ENCODE assay signal across 13 cellular contexts in genomic region chr12:114679942-114680341, GRCh38. TPM values are rescaled to one million over a fixed set of nuclear protein-coding genes. Genes with fewer than 3 reads are reported as not detected.
DNase-seq lines count a peak whose midpoint lies in the region; ATAC-seq, FAIRE-seq and TF ChIP-seq lines count a peak whose summit lies in the region.
"Had no signal": no experiment of that assay in that cellular context is flagged by ENCODE, and none has a peak within 500 bp of the region (broad histone marks: within the 10 kb centered on the region; RNA-seq: fewer than 3 reads in every experiment).

No MANE protein-coding gene starts in this region.

- TF ChIP-seq CTCF in A549 (IDR thresholded peaks at IDR 0.05) (no peak), PC-3 (conservative IDR thresholded peaks at IDR 0.05; ENCODE audit: low read depth, low read length) (no peak), esophagus muscularis mucosa (IDR thresholded peaks at IDR 0.05) (no peak), nephron (IDR thresholded peaks at IDR 0.05; ENCODE audit: unreplicated experiment in 3 of 3) (no peak)

- H2AFZ ChIP-seq in PC-3 (ENCODE audit: low read length) = no peak overlapping the region

- no peak for FAIRE-seq in A549 (lab: Jason Lieb, UNC)

- H3K27ac ChIP-seq in A549 (no peak overlapping the region), PC-3 (ENCODE audit: low read length) (peak overlapping the region; percentile 95), esophagus muscularis mucosa (replicated peaks in 1 of 4) (peak overlapping the region in 1 of 4 donors; percentile 92)
- H3K27ac ChIP-seq: neutrophil had no signal

- no peaks in the 10 kb centered on the region for H3K9me3 ChIP-seq in A549
- no peaks in the 10 kb centered on the region for H3K9me3 ChIP-seq in PC-3 (ENCODE audit: low read length)
- H3K9me3 ChIP-seq in esophagus muscularis mucosa = no peaks in the 10 kb centered on the region
- H3K9me3 ChIP-seq: neutrophil had no signal

- peaks cover 56% of the 10 kb centered on the region for H3K4me1 Mint-ChIP-seq in nephron
- peaks cover 13% of the 10 kb centered on the region in 2 donors for H3K4me1 Mint-ChIP-seq in natural killer cell treated with Interleukin-12 subunit alpha and Interleukin-12 subunit beta and Interleukin-15 and Interleukin-18, amount 100 ng/mL, for 72 hours (ENCODE audit: low read depth in 2 of 2)

- H3K36me3 Mint-ChIP-seq in nephron (ENCODE audit: low read depth) = peaks cover 67% of the 10 kb centered on the region
- no peaks in the 10 kb centered on the region for H3K36me3 Mint-ChIP-seq in natural killer cell treated with Interleukin-12 subunit alpha and Interleukin-12 subunit beta and Interleukin-15 and Interleukin-18, amount 100 ng/mL, for 72 hours

- CTCF ChIA-PET in A549 (lab: Yijun Ruan, JAX) (interaction anchor here (1.2 kb wide), 1 partner anchor 10 kb away, joined by 3 read pairs; no protein-coding TSS in a partner anchor), PC-3 (lab: Charles Lee) (no interaction called here)

- H3K9me2 ChIP-seq in PC-3 (replicated peaks; ENCODE audit: low read length) = no peaks in the 10 kb centered on the region

- peaks cover 92% of the 10 kb centered on the region for H3K79me2 ChIP-seq in PC-3 (ENCODE audit: low read length)

- H3K4me2 ChIP-seq in A549 (peak overlapping the region; percentile 84), PC-3 (ENCODE audit: low read length) (peak overlapping the region; percentile 92)

- peaks cover 5% of the 10 kb centered on the region for H3F3A ChIP-seq in PC-3 (ENCODE audit: low read length, unreplicated experiment)

- H3K4me3 ChIP-seq in A549 = peak overlapping the region; percentile 57; the same call in 1 of the 3 replicates
- peak overlapping the region; percentile 94 for H3K4me3 ChIP-seq in PC-3 (ENCODE audit: low read length)
- H3K4me3 ChIP-seq in esophagus muscularis mucosa = peak overlapping the region; percentile 69 to 81 (median 72)

- no peak for TF ChIP-seq RAD21 in A549 (conservative IDR thresholded peaks at IDR 0.05 in 1 of 2, IDR thresholded peaks at IDR 0.05 in 1 of 2)

- H3K9ac ChIP-seq in PC-3 (ENCODE audit: low read length) = peak overlapping the region; percentile 97

- 95% methylated on average over 11 of the region's 11 CpGs for WGBS in A549 (ENCODE audit: missing lambda C conversion rate)
- WGBS in esophagus muscularis mucosa = 74% methylated on average over 11 of the region's 11 CpGs

- peaks cover 13% of the 10 kb centered on the region; the same call in 2 of the 3 replicates for H3K4me1 ChIP-seq in A549
- peaks cover 50% of the 10 kb centered on the region for H3K4me1 ChIP-seq in PC-3 (ENCODE audit: insufficient read depth, low read length)
- H3K4me1 ChIP-seq in esophagus muscularis mucosa = peaks cover 0 to 33% (median 24%) of the 10 kb centered on the region in 4 donors

- ATAC-seq in A549 (no peak), PC-3 (no peak), GM19452 (IDR thresholded peaks at IDR 0.05; ENCODE audit: unreplicated experiment) (no peak), HG03439 (IDR thresholded peaks at IDR 0.05; ENCODE audit: unreplicated experiment) (no peak)
- ATAC-seq in natural killer cell treated with Interleukin-12 subunit alpha and Interleukin-12 subunit beta and Interleukin-15 and Interleukin-18, amount 100 ng/mL, for 72 hours = no peak

- no peak for TF ChIP-seq EP300 in A549 (IDR thresholded peaks at IDR 0.05)
- no peak for TF ChIP-seq EP300 in esophagus muscularis mucosa (IDR thresholded peaks at IDR 0.05)

- peak overlapping the region; percentile 91 to 98 (median 96) for H3K4me3 Mint-ChIP-seq in nephron
- no peak overlapping the region for H3K4me3 Mint-ChIP-seq in natural killer cell treated with Interleukin-12 subunit alpha and Interleukin-12 subunit beta and Interleukin-15 and Interleukin-18, amount 100 ng/mL, for 72 hours

- H4K20me1 ChIP-seq in PC-3 (ENCODE audit: low read length) = peaks cover 56% of the 10 kb centered on the region

- intact Hi-C loops in PC-3 (cut with micrococcal nuclease) = loop anchor here (5.0 kb wide), 3 partner anchors 252 to 672 kb away; no protein-coding TSS in a partner anchor
- intact Hi-C loops in esophagus muscularis mucosa (cut with DNase I) = no loop called here

- H3K27me3 ChIP-seq in PC-3 (ENCODE audit: low read length) = no peaks in the 10 kb centered on the region
- H3K27me3 ChIP-seq in esophagus muscularis mucosa = no peaks in the 10 kb centered on the region

- POLR2A ChIA-PET in A549 (lab: Yijun Ruan, JAX) (no interaction called here), PC-3 (lab: Charles Lee; ENCODE audit: unreplicated experiment) (no interaction called here)

- BruUV-seq in PC-3 (replicated peaks; lab: Mats Ljungman, UMichigan) = no TSS peak

- H3K9me3 Mint-ChIP-seq in nephron = no peaks in the 10 kb centered on the region
- H3K9me3 Mint-ChIP-seq in natural killer cell treated with Interleukin-12 subunit alpha and Interleukin-12 subunit beta and Interleukin-15 and Interleukin-18, amount 100 ng/mL, for 72 hours = no peaks in the 10 kb centered on the region

- no peak for DNase-seq in A549 (ENCODE audit: low read depth in 1 of 2, low spot score in 1 of 2)
- peak; percentile 34 for DNase-seq in PC-3
- DNase-seq in esophagus muscularis mucosa (ENCODE audit: extremely low spot score) = no peak
- DNase-seq in NCI-H2196 treated with DMSO at 0.1 percent for 48 hours (lab: John Stamatoyannopoulos, UW; ENCODE audit: unreplicated experiment) = no peak
- DNase-seq in natural killer cell treated with Interleukin-12 subunit alpha and Interleukin-12 subunit beta and Interleukin-15 and Interleukin-18, amount 100 ng/mL, for 72 hours (ENCODE audit: low spot score) = no peak
- DNase-seq: amniotic stem cell; NCI-H1694 treated with DMSO at 0.1 percent for 48 hours; stimulated activated CD4-positive, alpha-beta T cell treated with anti-CD3 and anti-CD28 coated beads, Interleukin-4, amount 100 ng/mL, for 24 hours; T-helper 2 cell had no signal

- H3K27ac Mint-ChIP-seq in nephron = peak overlapping the region; percentile 97 to 98 (median 97)
- no peak overlapping the region for H3K27ac Mint-ChIP-seq in natural killer cell treated with Interleukin-12 subunit alpha and Interleukin-12 subunit beta and Interleukin-15 and Interleukin-18, amount 100 ng/mL, for 72 hours

- peaks cover 94% of the 10 kb centered on the region for H3K27me3 Mint-ChIP-seq in nephron (ENCODE audit: low read depth)
- H3K27me3 Mint-ChIP-seq in natural killer cell treated with Interleukin-12 subunit alpha and Interleukin-12 subunit beta and Interleukin-15 and Interleukin-18, amount 100 ng/mL, for 72 hours = peaks cover 56 to 76% of the 10 kb centered on the region in 2 donors

- H3K36me3 ChIP-seq in PC-3 (ENCODE audit: low read depth, low read length) = peaks cover 67% of the 10 kb centered on the region
- H3K36me3 ChIP-seq in esophagus muscularis mucosa = peaks cover 0 to 52% (median 20%) of the 10 kb centered on the region in 4 donors
- H3K36me3 ChIP-seq: neutrophil had no signal

- TF ChIP-seq POLR2A in A549 (IDR thresholded peaks at IDR 0.05; ENCODE audit: low read length) (no peak), esophagus muscularis mucosa (IDR thresholded peaks at IDR 0.05; ENCODE audit: low read depth) (no peak)

TF ChIP-seq in A549, 52 proteins besides CTCF, POLR2A, EP300 and RAD21:
- TF ChIP-seq JUNB (IDR thresholded peaks at IDR 0.05) = no peak

RNA-seq across cellular contexts. Expression of gene TBX3, which starts 4.0 kb away (rescaled TPM):
- polyA plus RNA-seq in A549 (2011; rRNA removed) = 23.7 and 28.0 TPM in 2 replicates
- 13.3 and 20.0 TPM in 2 replicates for polyA plus RNA-seq in A549 (2012; cell fraction: cytosol; rRNA removed)
- 63.2 and 63.4 TPM in 2 replicates for polyA plus RNA-seq in A549 (2012; cell fraction: nucleus; rRNA removed)
- 18.0 to 22.8 TPM (median 22.1 TPM) in 3 replicates for polyA plus RNA-seq in A549 (2017; fragmentation: RNase III; extraction: RNeasy Plus Mini Kit Qiagen cat#74134 plus additional on column Dnase treatment)
- polyA minus RNA-seq in A549 (2011; rRNA and poly(A)+ RNA removed) = 39.3 and 41.6 TPM in 2 replicates
- total RNA-seq in PC-3 (2014; rRNA removed) = 89.4 and 123 TPM in 2 replicates
- total RNA-seq in esophagus muscularis mucosa = 10 to 100 TPM in 1 of 4 donors, 1 to 10 TPM in 3; 5.3 to 10.4 (median 8.6) TPM
- total RNA-seq in natural killer cell treated with Interleukin-12 subunit alpha and Interleukin-12 subunit beta and Interleukin-15 and Interleukin-18, amount 100 ng/mL, for 72 hours = not detected

Comparison
In these comparisons a context has a peak if more than half of its experiments do, and no peak if none do; other contexts are left out.
1. H3K27ac Mint-ChIP-seq: peak in nephron (3 of 3); none in natural killer cell treated with Interleukin-12 subunit alpha and Interleukin-12 subunit beta and Interleukin-15 and Interleukin-18, amount 100 ng/mL, for 72 hours (0 of 2).
2. RNA of gene TBX3, which starts 4.0 kb away (total RNA-seq): 89.4 to 123 TPM in PC-3 and 5.3 to 10.4 TPM in esophagus muscularis mucosa; not detected in natural killer cell treated with Interleukin-12 subunit alpha and Interleukin-12 subunit beta and Interleukin-15 and Interleukin-18, amount 100 ng/mL, for 72 hours; every median in the first group is over 4 times any median in the second.
3. Peak in every context shown above with its lines, with median percentiles within 50 percentile points of each other: H3K4me3 ChIP-seq.